In the genomic region with DNA sequence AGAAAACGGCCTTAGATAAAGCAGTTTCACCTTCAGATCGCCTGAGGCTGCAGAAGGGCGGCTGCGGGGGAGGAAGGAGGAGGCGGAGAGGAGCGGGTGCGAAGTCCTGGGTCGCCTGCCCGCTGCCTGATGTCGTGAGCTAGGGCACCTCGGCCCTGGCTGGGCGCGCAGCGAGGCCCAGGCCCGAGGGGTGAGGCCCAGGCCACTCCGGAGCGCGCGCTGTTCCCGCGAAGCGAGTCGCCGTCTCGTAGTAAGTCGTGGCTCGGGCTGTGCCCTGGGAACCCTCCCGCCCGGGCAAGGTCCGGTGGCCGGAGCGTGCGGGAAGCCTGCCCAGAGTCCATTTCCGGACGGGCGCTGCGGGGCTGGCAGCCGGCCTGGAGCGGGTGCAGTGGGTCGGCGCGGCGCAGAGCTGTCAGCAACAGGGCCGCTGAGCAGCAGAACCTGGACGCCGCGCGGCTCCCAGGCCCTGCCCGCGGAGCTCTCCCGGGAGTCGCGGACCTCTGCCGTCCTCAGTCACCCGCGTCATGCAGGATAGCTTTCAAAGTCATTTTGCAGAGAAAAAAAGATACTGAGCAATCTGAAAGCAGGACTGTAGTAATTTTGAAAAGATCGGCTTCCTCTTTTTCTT, we compare ENCODE assay signal across 8 cellular contexts. TPM values are rescaled to one million over a fixed set of nuclear protein-coding genes. Genes with fewer than 3 reads are reported as not detected.
DNase-seq lines count a peak whose midpoint lies in the region; FAIRE-seq and TF ChIP-seq lines count a peak whose summit lies in the region.

No MANE protein-coding gene starts in this region.

- H3K9ac ChIP-seq in H9 (ENCODE audit: extremely low read depth, insufficient read length, low read length) = peak overlapping the region; percentile 26

- no peak overlapping the region for H3T11ph ChIP-seq in H9 (ENCODE audit: low read length)

- peaks cover 3 to 5% of the 10 kb centered on the region in 2 experiments; a peak in 4 of 5 replicates for H3K9me3 Mint-ChIP-seq in H9

- no peak overlapping the region for H4K5ac ChIP-seq in H9 (ENCODE audit: insufficient read length, low read depth, low read length)

- H3K4ac ChIP-seq in H9 (ENCODE audit: low read depth, low read length) = no peak overlapping the region

- WGBS in H9 (ENCODE audit: extremely low coverage, insufficient read length, low lambda C conversion rate) = no CpG with 5 or more reads among the region's 57 CpGs

- no peak overlapping the region for H3K27ac ChIP-seq in H9 (ENCODE audit: insufficient read length, low read depth, low read length)

- H3K4me2 ChIP-seq in H9 (ENCODE audit: insufficient read depth, insufficient read length, low read length) = peak overlapping the region; percentile 59

- no peak overlapping the region for H3K23ac ChIP-seq in H9 (ENCODE audit: insufficient read length, low read depth, low read length)

- peaks cover 18% of the 10 kb centered on the region for H3K23me2 ChIP-seq in H9 (ENCODE audit: insufficient read length, low read depth, low read length, poor library complexity, severe bottlenecking)

- H4K20me1 ChIP-seq in H9 (ENCODE audit: control insufficient read depth, insufficient read depth, insufficient read length) = no peaks in the 10 kb centered on the region

- no peak overlapping the region for H2BK120ac ChIP-seq in H9 (ENCODE audit: low read depth, low read length, poor library complexity, severe bottlenecking)

- no peaks in the 10 kb centered on the region for H3K79me1 ChIP-seq in H9 (ENCODE audit: insufficient read depth, low read depth, low read length, poor library complexity, severe bottlenecking)

- no peak overlapping the region for H2BK20ac ChIP-seq in H9 (ENCODE audit: low read depth, low read length, poor library complexity, severe bottlenecking)

- no peak overlapping the region for H2AK5ac ChIP-seq in H9 (ENCODE audit: insufficient read length, low read length)

- FAIRE-seq in GM12891 (lab: Jason Lieb, UNC) = peak; percentile 57

- TF ChIP-seq CTCF in H9 (conservative IDR thresholded peaks at IDR 0.05) = no peak

- H3K14ac ChIP-seq in H9 (ENCODE audit: insufficient read depth, low read length) = peak overlapping the region; percentile 36; the same call in 1 of the 2 replicates

- no peak overlapping the region for H2BK5ac ChIP-seq in H9 (ENCODE audit: insufficient read length, low read length)

- H3K18ac ChIP-seq in H9 (ENCODE audit: insufficient read length, low read depth, low read length) = peak overlapping the region; percentile 22

- no peaks in the 10 kb centered on the region for H3K9me3 ChIP-seq in H9 (ENCODE audit: control insufficient read depth, low read depth, low read length)

- peaks cover 8% of the 10 kb centered on the region; the same call in 1 of the 2 replicates for H3K27me3 ChIP-seq in H9 (ENCODE audit: insufficient read depth, low read length)

- peaks cover 33% of the 10 kb centered on the region for H3K27me3 Mint-ChIP-seq in H9 (ENCODE audit: low read depth)

- peaks cover 0 to 11% (median 11%) of the 10 kb centered on the region in 3 experiments; a peak in 5 of 7 replicates for H3K36me3 Mint-ChIP-seq in H9 (ENCODE audit: insufficient read depth in 1 of 3, low read depth in 3 of 3)

- no peak overlapping the region for H3K56ac ChIP-seq in H9 (ENCODE audit: insufficient read length, low read depth, low read length)

- H2BK15ac ChIP-seq in H9 (ENCODE audit: low read depth, low read length) = no peak overlapping the region

- no peak for DNase-seq in GM12891 (ENCODE audit: insufficient read length, low spot score)
- peak; percentile 56 for DNase-seq in H9
- peak; percentile 51 for DNase-seq in NCI-H1092 (lab: John Stamatoyannopoulos, UW)
- peak; percentile 9 for DNase-seq in activated T-helper 1 cell treated with Interleukin-2 at 50 U/mL for 16 hours (ENCODE audit: low read depth)
- DNase-seq in fibroblast of gingiva (ENCODE audit: low read depth) = peak; percentile 45
- peak; percentile 54 for DNase-seq in myocyte (ENCODE audit: low read depth)
- DNase-seq in ureter (ENCODE audit: low spot score) = peak; percentile 48
- DNase-seq in NCI-H1694 (lab: John Stamatoyannopoulos, UW) = no peak

- H3K27ac Mint-ChIP-seq in H9 = peak overlapping the region; percentile 82 to 87 (median 86); a peak in 6 of 7 replicates

- no peak overlapping the region for H2BK12ac ChIP-seq in H9 (ENCODE audit: insufficient read length, low read depth, low read length)

- no peak overlapping the region for H4K8ac ChIP-seq in H9 (replicated peaks; ENCODE audit: insufficient read length, low read depth, low read length)

- no peak overlapping the region for H4K91ac ChIP-seq in H9 (ENCODE audit: insufficient read length, low read depth, low read length)

- 0 out of 2 replicates have a peak, but pooled peaks cover 3% of the 10 kb centered on the region for H3K4me1 ChIP-seq in H9 (ENCODE audit: insufficient read depth, low read length)

- no peaks in the 10 kb centered on the region; the same call in 1 of the 2 replicates for H3K79me2 ChIP-seq in H9 (ENCODE audit: insufficient read depth, low read length)

- peak overlapping the region; percentile 79 to 90 for H3K4me3 Mint-ChIP-seq in H9

- H3K4me1 Mint-ChIP-seq in H9 = peaks cover 25 to 33% of the 10 kb centered on the region in 2 experiments

- H2AFZ ChIP-seq in H9 (ENCODE audit: low read length) = no peak overlapping the region

- no peak for TF ChIP-seq POLR2A in GM12891 (IDR thresholded peaks at IDR 0.05; ENCODE audit: low read depth, low read length)

TF ChIP-seq in GM12891, 5 proteins besides CTCF, POLR2A, EP300 and RAD21:
- peak; percentile 10 for TF ChIP-seq PAX5 (IDR thresholded peaks at IDR 0.05; ENCODE audit: insufficient read depth, low read length, severe bottlenecking)
- no peak for TF ChIP-seq POU2F2 (IDR thresholded peaks at IDR 0.05; ENCODE audit: low read depth, low read length)
- peak; percentile 92 for TF ChIP-seq SPI1 (IDR thresholded peaks at IDR 0.05; ENCODE audit: low read depth, low read length)
- TF ChIP-seq POLR2AphosphoS5 (IDR thresholded peaks at IDR 0.05; ENCODE audit: low read depth, low read length) = no peak

RNA-seq across cellular contexts. Expression of a gene that starts 18.7 kb away (rescaled TPM):
- polyA plus RNA-seq in GM12891 (2012; ENCODE audit: low read depth, missing spikeins) = 0.54 TPM
- total RNA-seq in H9 (2021) (28.9 and 29.0 TPM in 2 replicates), myocyte (8.0 and 8.3 TPM in 2 replicates), ureter (90.6 TPM)
- polyA plus RNA-seq in myocyte (2012) = 2.8 TPM

Comparison
In these comparisons a context has a peak if more than half of its experiments do, and no peak if none do; other contexts are left out.
1. DNase-seq: peak in H9 (single experiment), NCI-H1092 (single experiment), activated T-helper 1 cell treated with Interleukin-2 at 50 U/mL for 16 hours (single experiment), fibroblast of gingiva (single experiment), myocyte (single experiment) and ureter (single experiment); none in GM12891 (single experiment) and NCI-H1694 (single experiment).